ENCODE assay signal across 9 cellular contexts in the genomic region with DNA sequence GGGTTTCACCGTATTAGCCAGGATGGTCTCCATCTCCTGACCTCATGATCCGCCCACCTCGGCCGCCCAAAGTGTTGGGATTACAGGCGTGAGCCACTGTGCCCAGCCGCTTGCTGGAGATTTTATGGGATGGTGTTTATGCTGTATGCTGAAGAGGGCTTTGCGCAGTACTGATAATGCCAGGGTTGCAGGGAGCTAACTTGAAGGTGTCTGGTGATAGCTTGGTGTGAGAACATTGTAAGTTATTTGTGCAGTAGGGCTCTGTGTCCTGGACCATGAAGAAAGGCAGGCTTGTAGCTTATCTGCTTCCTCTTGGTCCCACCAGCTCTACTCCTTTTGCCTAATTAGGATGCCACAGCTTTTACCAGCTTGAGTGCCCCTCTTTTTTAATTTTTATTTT.
"Had no signal": no experiment of that assay in that cellular context is flagged by ENCODE, and none has a peak within 500 bp of the region (broad histone marks: within the 10 kb centered on the region; RNA-seq: fewer than 3 reads in every experiment).

No MANE protein-coding gene starts in this region.

- ATAC-seq: GM23338, HCT116 had no signal

- DNase-seq: GM23248, GOT3, H7, H9, HCEC 1CT, HFFc6 had no signal

- H3K36me3 ChIP-seq: HAP-1 had no signal

- H3K9me3 ChIP-seq: HAP-1 had no signal

- H3K4me3 ChIP-seq: GM23248, GM23338, HAP-1 had no signal

- H3K27ac ChIP-seq: GM23248 had no signal
